In genomic region chr7:115217373-115217772, GRCh38 we compare ENCODE assay signal across 10 cellular contexts.
DNase-seq lines count a peak whose midpoint lies in the region; ATAC-seq, FAIRE-seq and TF ChIP-seq lines count a peak whose summit lies in the region.
"Had no signal": no experiment of that assay in that cellular context is flagged by ENCODE, and none has a peak within 500 bp of the region (broad histone marks: within the 10 kb centered on the region; RNA-seq: fewer than 3 reads in every experiment).

No MANE protein-coding gene starts in this region.

- peak; percentile 74 for ATAC-seq in GM18868 (IDR thresholded peaks at IDR 0.05; ENCODE audit: unreplicated experiment)
- no peak for ATAC-seq in GM19467 (IDR thresholded peaks at IDR 0.05; ENCODE audit: unreplicated experiment)

- DNase-seq in RCC 7860 (ENCODE audit: low spot score) (no peak), fibroblast of villous mesenchyme (ENCODE audit: low read depth) (no peak), occipital lobe (lab: John Stamatoyannopoulos, UW) (no peak), HuH-7.5 (ENCODE audit: low spot score) (no peak), NCI-H187 treated with DMSO at 0.1 percent for 48 hours (lab: John Stamatoyannopoulos, UW) (no peak)
- DNase-seq: NCI-H1694, nucleus accumbens had no signal

- TF ChIP-seq CTCF in C4-2B (conservative IDR thresholded peaks at IDR 0.05) (peak; percentile 32; the same call in 1 of the 2 replicates), fibroblast of villous mesenchyme (IDR thresholded peaks at IDR 0.05; ENCODE audit: insufficient read depth, low read depth, low read length) (peak; percentile 29)

- H3K27ac ChIP-seq in C4-2B: no peak overlapping the region

- H3K4me3 ChIP-seq in fibroblast of villous mesenchyme (ENCODE audit: low read depth, low read length): no peak overlapping the region

- FAIRE-seq in RCC 7860 (lab: Jason Lieb, UNC): peak; percentile 50
